Comparison of ENCODE assay signal across 1 cellular context in the genomic region with DNA sequence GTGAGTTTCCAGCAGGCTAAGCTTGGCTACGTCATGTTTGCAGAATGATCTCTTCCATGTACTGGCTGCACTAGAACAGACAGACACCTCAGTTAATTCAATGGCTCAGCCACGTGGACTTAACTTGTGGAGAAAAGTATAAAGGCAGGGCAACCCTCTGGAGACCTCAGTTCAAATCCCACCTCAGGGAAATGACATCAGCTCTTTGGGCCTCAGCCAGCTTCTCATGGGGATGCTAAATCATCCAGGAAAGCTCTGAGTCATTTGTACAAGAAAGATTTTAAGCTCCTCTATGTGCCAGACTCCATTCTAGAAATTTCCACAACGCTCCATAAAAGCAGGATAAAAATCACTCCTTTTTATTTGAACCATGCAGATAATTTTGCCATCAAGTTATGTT.
TF ChIP-seq lines count a peak whose summit lies in the region.

No MANE protein-coding gene starts in this region.

TF ChIP-seq in GM23338, 12 proteins besides CTCF, POLR2A, EP300 and RAD21 (continued from another document):
- TF ChIP-seq JUNB (IDR thresholded peaks at IDR 0.05; ENCODE audit: unreplicated experiment) (no peak), STAT1 (IDR thresholded peaks at IDR 0.05; ENCODE audit: unreplicated experiment) (no peak), POLR2AphosphoS5 (IDR thresholded peaks at IDR 0.05; ENCODE audit: low read depth) (no peak), NANOG (IDR thresholded peaks at IDR 0.05; ENCODE audit: borderline replicate concordance) (no peak), CREB1 (CRISPR knock-in tag; IDR thresholded peaks at IDR 0.05; ENCODE audit: low read depth) (no peak), EZH2 (IDR thresholded peaks at IDR 0.05; ENCODE audit: low read depth, unreplicated experiment) (no peak), EZH2phosphoT487 (IDR thresholded peaks at IDR 0.05; ENCODE audit: unreplicated experiment) (no peak)
- TF ChIP-seq, protein P1, sequence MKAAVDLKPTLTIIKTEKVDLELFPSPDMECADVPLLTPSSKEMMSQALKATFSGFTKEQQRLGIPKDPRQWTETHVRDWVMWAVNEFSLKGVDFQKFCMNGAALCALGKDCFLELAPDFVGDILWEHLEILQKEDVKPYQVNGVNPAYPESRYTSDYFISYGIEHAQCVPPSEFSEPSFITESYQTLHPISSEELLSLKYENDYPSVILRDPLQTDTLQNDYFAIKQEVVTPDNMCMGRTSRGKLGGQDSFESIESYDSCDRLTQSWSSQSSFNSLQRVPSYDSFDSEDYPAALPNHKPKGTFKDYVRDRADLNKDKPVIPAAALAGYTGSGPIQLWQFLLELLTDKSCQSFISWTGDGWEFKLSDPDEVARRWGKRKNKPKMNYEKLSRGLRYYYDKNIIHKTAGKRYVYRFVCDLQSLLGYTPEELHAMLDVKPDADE (IDR thresholded peaks at IDR 0.05) = no peak
